Comparison of ENCODE assay signal across 26 cellular contexts in the genomic region with DNA sequence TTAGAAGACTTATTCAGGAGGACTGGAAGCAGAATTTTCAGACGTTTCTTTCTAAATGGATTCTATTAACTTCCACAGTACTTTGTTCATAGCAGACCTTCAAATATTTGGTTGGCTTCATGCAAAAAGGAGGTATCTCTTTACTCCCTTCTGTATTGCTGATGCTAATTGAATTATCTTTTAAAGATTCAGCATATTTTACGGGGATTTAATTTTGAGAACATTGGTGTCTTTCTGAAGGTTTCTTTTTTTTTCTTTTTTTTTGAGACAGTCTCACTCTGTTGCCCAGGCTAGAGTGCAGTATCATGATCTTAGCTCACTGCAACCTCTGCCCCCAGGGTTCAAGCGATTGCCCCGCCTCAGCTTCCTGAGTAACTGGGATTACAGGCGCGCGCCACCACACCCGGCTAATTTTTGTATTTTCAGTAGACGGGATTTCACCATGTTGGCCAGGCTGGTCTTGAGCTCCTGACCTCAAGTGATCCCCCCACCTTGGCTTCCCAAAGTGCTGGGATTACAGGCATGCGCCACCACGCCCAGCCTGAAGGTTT. TPM values are rescaled to one million over a fixed set of nuclear protein-coding genes. Genes with fewer than 3 reads are reported as not detected.
DNase-seq lines count a peak whose midpoint lies in the region; ATAC-seq, FAIRE-seq and TF ChIP-seq lines count a peak whose summit lies in the region.
"Had no signal": no experiment of that assay in that cellular context is flagged by ENCODE, and none has a peak within 500 bp of the region (broad histone marks: within the 10 kb centered on the region; RNA-seq: fewer than 3 reads in every experiment).

No MANE protein-coding gene starts in this region.

- TF ChIP-seq POLR2A in IMR-90 (IDR thresholded peaks at IDR 0.05; ENCODE audit: low read depth, low read length), result no peak
- no peak for TF ChIP-seq POLR2A in K562 (conservative IDR thresholded peaks at IDR 0.05)

- H3K4me2 ChIP-seq in IMR-90 (ENCODE audit: low read depth, low read length), result no peak overlapping the region
- H3K4me2 ChIP-seq in K562 (ENCODE audit: insufficient read depth, low read length), result peak overlapping the region; percentile 16; the same call in 1 of the 2 replicates
- H3K4me2 ChIP-seq: KMS-11 had no signal

- DNase-seq in A673 (ENCODE audit: low spot score), result no peak
- no peak for DNase-seq in IMR-90
- no peak for DNase-seq in K562 (ENCODE audit: extremely low read depth in 1 of 4, low spot score in 3 of 4)
- no peak for DNase-seq in osteocyte (ENCODE audit: extremely low spot score, unreplicated experiment)
- DNase-seq in activated CD8-positive, alpha-beta T cell treated with anti-CD3 and anti-CD28 coated beads, Interleukin-2, amount 10 ng/mL, durations not matched to agents 7 days and 5 days, result no peak
- DNase-seq in GOT3 (lab: John Stamatoyannopoulos, UW), result no peak
- DNase-seq: activated CD4-positive, alpha-beta T cell treated with anti-CD3 and anti-CD28 coated beads, Interleukin-2, amount 50 U/mL, for 48 hours; activated naive CD4-positive, alpha-beta T cell treated with Interleukin-2 at 50 U/mL for 16 hours; activated T-cell treated with anti-CD3 and anti-CD28 coated beads for 4 hours; CD8-positive, alpha-beta T cell; DMS79; effector memory CD4-positive, alpha-beta T cell; head of caudate nucleus; natural killer cell; NCI-H1092; NCI-H2029 treated with DMSO at 0.1 percent for 48 hours; stimulated activated CD4-positive, alpha-beta T cell treated with anti-CD3 and anti-CD28 coated beads, Interleukin-2, amount 100 ng/mL, for 48 hours; uterus; WERI-Rb-1 had no signal

- TF ChIP-seq EP300 in K562 (IDR thresholded peaks at IDR 0.05; ENCODE audit: low read length), result no peak

- CTCF ChIA-PET in A673 (lab: Charles Lee), result no interaction called here
- CTCF ChIA-PET in IMR-90 (lab: Yijun Ruan, JAX), result no interaction called here
- CTCF ChIA-PET in K562 (lab: Yijun Ruan, JAX; ENCODE audit: low intra/inter-chr PET ratio), result no interaction called here
- CTCF ChIA-PET in activated CD8-positive, alpha-beta T cell treated with anti-CD3 and anti-CD28 coated beads, Interleukin-2, amount 10 ng/mL, durations not matched to agents 7 days and 5 days (lab: Charles Lee), result no interaction called here

- intact Hi-C loops in A673 (cut with micrococcal nuclease; ENCODE audit: unreplicated experiment), result no loop called here
- intact Hi-C loops in IMR-90 (cut with micrococcal nuclease), result no loop called here
- intact Hi-C loops in K562 (cut with micrococcal nuclease), result no loop called here

- H4K91ac ChIP-seq in IMR-90 (ENCODE audit: insufficient read depth, low read depth, low read length), result no peak overlapping the region

- no peaks in the 10 kb centered on the region for H3K27me3 Mint-ChIP-seq in osteocyte (ENCODE audit: unreplicated experiment)
- no peaks in the 10 kb centered on the region for H3K27me3 Mint-ChIP-seq in activated CD8-positive, alpha-beta T cell treated with anti-CD3 and anti-CD28 coated beads, Interleukin-2, amount 10 ng/mL, durations not matched to agents 7 days and 5 days (ENCODE audit: low read depth)
- H3K27me3 Mint-ChIP-seq in activated T-helper 17 cell treated with anti-CD3 and anti-CD28 coated beads, Interleukin-2, amount 50 U/mL, for 72 hours, result no peaks in the 10 kb centered on the region
- H3K27me3 Mint-ChIP-seq: stimulated activated naive CD8-positive, alpha-beta T cell treated with anti-CD3 and anti-CD28 coated beads, Interleukin-15, Interleukin-2, amounts not matched to agents 100 ng/mL and 50 ng/mL, for 24 hours had no signal

- H3K14ac ChIP-seq in IMR-90 (replicated peaks; ENCODE audit: low read depth, low read length), result no peak overlapping the region

- no peak overlapping the region for H2BK20ac ChIP-seq in IMR-90 (ENCODE audit: low read depth, low read length)

- in situ Hi-C loops in IMR-90 (cut with MboI; ENCODE audit: low sequenced_read_pairs), result no loop called here
- in situ Hi-C loops in K562 (cut with MboI), result no loop called here

- H4K5ac ChIP-seq in IMR-90 (ENCODE audit: low read depth, low read length), result no peak overlapping the region

- no peaks in the 10 kb centered on the region for H3K9me3 ChIP-seq in A673 (ENCODE audit: low read depth, low read length, poor library complexity, severe bottlenecking)
- no peaks in the 10 kb centered on the region for H3K9me3 ChIP-seq in IMR-90 (ENCODE audit: control insufficient read depth, insufficient read depth, low read length)
- no peaks in the 10 kb centered on the region for H3K9me3 ChIP-seq in K562 (replicated peaks; ENCODE audit: control insufficient read depth, insufficient read depth, low read depth, low read length)
- H3K9me3 ChIP-seq: uterus had no signal

- peak overlapping the region; percentile 57 for H3K27ac Mint-ChIP-seq in osteocyte (ENCODE audit: unreplicated experiment)
- no peak overlapping the region for H3K27ac Mint-ChIP-seq in activated CD8-positive, alpha-beta T cell treated with anti-CD3 and anti-CD28 coated beads, Interleukin-2, amount 10 ng/mL, durations not matched to agents 7 days and 5 days
- no peak overlapping the region for H3K27ac Mint-ChIP-seq in activated T-helper 17 cell treated with anti-CD3 and anti-CD28 coated beads, Interleukin-2, amount 50 U/mL, for 72 hours

- no peak overlapping the region for H4K8ac ChIP-seq in IMR-90 (ENCODE audit: low read depth in 2 of 2, low read length in 2 of 2)

- H3K56ac ChIP-seq in IMR-90 (ENCODE audit: extremely low read depth, insufficient read depth, low read length), result no peak overlapping the region

- no peak for TF ChIP-seq RAD21 in IMR-90 (IDR thresholded peaks at IDR 0.05; ENCODE audit: low read length)
- TF ChIP-seq RAD21 in K562 (CRISPR knock-in tag; conservative IDR thresholded peaks at IDR 0.05 in 1 of 2, IDR thresholded peaks at IDR 0.05 in 1 of 2), result no peak

- no peak overlapping the region for H3K4me3 ChIP-seq in A673 (ENCODE audit: low read depth, low read length, poor library complexity, severe bottlenecking)
- H3K4me3 ChIP-seq in IMR-90 (ENCODE audit: insufficient read depth, low read depth, low read length), result no peak overlapping the region
- H3K4me3 ChIP-seq in K562, result no peak overlapping the region
- H3K4me3 ChIP-seq: lung, uterus had no signal

- no peak for TF ChIP-seq CTCF in A673 (conservative IDR thresholded peaks at IDR 0.05; ENCODE audit: low read depth, low read length)
- TF ChIP-seq CTCF in IMR-90 (conservative IDR thresholded peaks at IDR 0.05; ENCODE audit: low read depth, low read length), result no peak
- TF ChIP-seq CTCF in K562 (IDR thresholded peaks at IDR 0.05 in 2 of 3, conservative IDR thresholded peaks at IDR 0.05 in 1 of 3; ENCODE audit: insufficient read depth in 2 of 3, low read depth in 1 of 3, low read length in 3 of 3), result no peak
- TF ChIP-seq CTCF in osteocyte (IDR thresholded peaks at IDR 0.05), result no peak

- H3K27me3 ChIP-seq in A673 (replicated peaks; ENCODE audit: insufficient read depth, low read depth, low read length, poor library complexity) (no peaks in the 10 kb centered on the region), IMR-90 (ENCODE audit: control insufficient read depth, insufficient read depth, low read length) (no peaks in the 10 kb centered on the region), K562 (ENCODE audit: control insufficient read depth in 2 of 2, insufficient read depth in 2 of 2, low read length in 2 of 2) (no peaks in the 10 kb centered on the region)
- H3K27me3 ChIP-seq: uterus had no signal

- no peak overlapping the region for H3K18ac ChIP-seq in IMR-90 (ENCODE audit: low read depth, low read length)

- no peak overlapping the region for H3K4ac ChIP-seq in IMR-90 (ENCODE audit: low read depth, low read length)

- no peak overlapping the region for H2AK5ac ChIP-seq in IMR-90 (ENCODE audit: low read depth, low read length)

- H2AFZ ChIP-seq in IMR-90 (replicated peaks; ENCODE audit: low read length, poor library complexity) (no peak overlapping the region), K562 (ENCODE audit: low read depth, low read length) (no peak overlapping the region)
- H2AFZ ChIP-seq: parathyroid adenoma had no signal

- H3K27ac ChIP-seq in A673 (ENCODE audit: low read depth, low read length, poor library complexity, severe bottlenecking), result peak overlapping the region; percentile 35
- no peak overlapping the region for H3K27ac ChIP-seq in IMR-90 (ENCODE audit: insufficient read depth, low read length)
- peak overlapping the region; percentile 89 for H3K27ac ChIP-seq in K562 (ENCODE audit: extremely low read depth, low read depth, low read length)
- H3K27ac ChIP-seq: KMS-11, parathyroid adenoma, WERI-Rb-1 had no signal

- H3K4me3 Mint-ChIP-seq in osteocyte (ENCODE audit: unreplicated experiment), result no peak overlapping the region
- no peak overlapping the region for H3K4me3 Mint-ChIP-seq in activated CD8-positive, alpha-beta T cell treated with anti-CD3 and anti-CD28 coated beads, Interleukin-2, amount 10 ng/mL, durations not matched to agents 7 days and 5 days
- H3K4me3 Mint-ChIP-seq in activated T-helper 17 cell treated with anti-CD3 and anti-CD28 coated beads, Interleukin-2, amount 50 U/mL, for 72 hours, result no peak overlapping the region
- H3K4me3 Mint-ChIP-seq: CD8-positive, alpha-beta T cell; natural killer cell; stimulated activated naive CD8-positive, alpha-beta T cell treated with anti-CD3 and anti-CD28 coated beads, Interleukin-15, Interleukin-2, amounts not matched to agents 100 ng/mL and 50 ng/mL, for 24 hours had no signal

- peaks cover 24 to 72% of the 10 kb centered on the region in 2 experiments for H3K79me1 ChIP-seq in IMR-90 (ENCODE audit: low read depth in 1 of 2, low read length in 2 of 2)

- H3K36me3 ChIP-seq in A673 (ENCODE audit: insufficient read depth, low read length, poor library complexity, severe bottlenecking) (no peaks in the 10 kb centered on the region), IMR-90 (ENCODE audit: control insufficient read depth, insufficient read depth, low read length) (0 out of 2 replicates have a peak, but pooled peaks cover 4% of the 10 kb centered on the region), K562 (ENCODE audit: control insufficient read depth, insufficient read depth, low read length) (peaks cover 40% of the 10 kb centered on the region)
- H3K36me3 ChIP-seq: uterus, WERI-Rb-1 had no signal

- no peak overlapping the region for H2BK120ac ChIP-seq in IMR-90 (ENCODE audit: low read depth, low read length)

- peaks cover 16% of the 10 kb centered on the region for H3K36me3 Mint-ChIP-seq in osteocyte (ENCODE audit: unreplicated experiment)
- H3K36me3 Mint-ChIP-seq in activated CD8-positive, alpha-beta T cell treated with anti-CD3 and anti-CD28 coated beads, Interleukin-2, amount 10 ng/mL, durations not matched to agents 7 days and 5 days (ENCODE audit: low read depth), result peaks cover 22% of the 10 kb centered on the region
- H3K36me3 Mint-ChIP-seq in activated T-helper 17 cell treated with anti-CD3 and anti-CD28 coated beads, Interleukin-2, amount 50 U/mL, for 72 hours (ENCODE audit: low read depth), result peaks cover 61% of the 10 kb centered on the region
- H3K36me3 Mint-ChIP-seq: natural killer cell had no signal

- POLR2A ChIA-PET in A673 (lab: Charles Lee; ENCODE audit: low non-redundant PET), result no interaction called here
- POLR2A ChIA-PET in IMR-90 (lab: Charles Lee; ENCODE audit: unreplicated experiment), result no interaction called here
- POLR2A ChIA-PET in K562 (lab: Yijun Ruan, JAX), result interaction anchor here (0.6 to 5.7 kb wide), 6 partner anchors 9 to 22 kb away, joined by 3 to 26 read pairs (median 4); partner anchors contain the start of genes CNST and TFB2M
- POLR2A ChIA-PET in activated CD8-positive, alpha-beta T cell treated with anti-CD3 and anti-CD28 coated beads, Interleukin-2, amount 10 ng/mL, durations not matched to agents 7 days and 5 days (lab: Charles Lee), result no interaction called here

- peaks cover 26% of the 10 kb centered on the region for H3K4me1 ChIP-seq in A673 (ENCODE audit: insufficient read depth, low read length, poor library complexity, severe bottlenecking)
- H3K4me1 ChIP-seq in IMR-90 (ENCODE audit: control insufficient read depth, insufficient read depth, low read length), result peaks cover 21% of the 10 kb centered on the region
- peaks cover 36 to 72% of the 10 kb centered on the region in 2 experiments for H3K4me1 ChIP-seq in K562 (replicated peaks in 1 of 2; ENCODE audit: control insufficient read depth in 2 of 2, insufficient read depth in 2 of 2, low read length in 2 of 2)

- no peak for FAIRE-seq in K562 (lab: Jason Lieb, UNC)
- FAIRE-seq: astrocyte had no signal

- H2BK15ac ChIP-seq in IMR-90 (ENCODE audit: low read depth, low read length), result no peak overlapping the region

- no peaks in the 10 kb centered on the region for H3K9me3 Mint-ChIP-seq in osteocyte (ENCODE audit: unreplicated experiment)
- no peaks in the 10 kb centered on the region for H3K9me3 Mint-ChIP-seq in activated CD8-positive, alpha-beta T cell treated with anti-CD3 and anti-CD28 coated beads, Interleukin-2, amount 10 ng/mL, durations not matched to agents 7 days and 5 days (ENCODE audit: insufficient read depth)
- H3K9me3 Mint-ChIP-seq in activated T-helper 17 cell treated with anti-CD3 and anti-CD28 coated beads, Interleukin-2, amount 50 U/mL, for 72 hours, result no peaks in the 10 kb centered on the region
- H3K9me3 Mint-ChIP-seq: CD8-positive, alpha-beta T cell; natural killer cell; stimulated activated naive CD8-positive, alpha-beta T cell treated with anti-CD3 and anti-CD28 coated beads, Interleukin-15, Interleukin-2, amounts not matched to agents 100 ng/mL and 50 ng/mL, for 24 hours had no signal

- no peak overlapping the region for H3K23ac ChIP-seq in IMR-90 (ENCODE audit: low read depth, low read length)

- no peak overlapping the region for H3K9ac ChIP-seq in IMR-90 (ENCODE audit: low read depth, low read length)
- H3K9ac ChIP-seq in K562 (ENCODE audit: insufficient read depth in 1 of 2, low read depth in 2 of 2, low read length in 2 of 2), result peak overlapping the region in 1 of 2 experiments; percentile 58; a peak in 2 of 4 replicates
- H3K9ac ChIP-seq: KMS-11, parathyroid adenoma had no signal

- H2BK5ac ChIP-seq in IMR-90 (ENCODE audit: low read depth, low read length, poor library complexity, severe bottlenecking), result peak overlapping the region; percentile 29

- dilution Hi-C loops in IMR-90 (cut with HindIII; ENCODE audit: low sequenced_read_pairs, unreplicated experiment), result no loop called here

- H3K9me1 ChIP-seq in IMR-90 (ENCODE audit: insufficient read depth, low read length), result peaks cover 8% of the 10 kb centered on the region; the same call in 1 of the 2 replicates
- no peaks in the 10 kb centered on the region for H3K9me1 ChIP-seq in K562 (ENCODE audit: control insufficient read depth, insufficient read depth, low read length)

- BruUV-seq in A673 (replicated peaks; lab: Mats Ljungman, UMichigan) (no TSS peak), IMR-90 (replicated peaks; lab: Mats Ljungman, UMichigan) (no TSS peak), K562 (replicated peaks; lab: Mats Ljungman, UMichigan) (no TSS peak)

- no peak overlapping the region for H2AK9ac ChIP-seq in IMR-90 (replicated peaks; ENCODE audit: low read depth, low read length, poor library complexity)

- WGBS in IMR-90 (ENCODE audit: extremely low coverage in 2 of 2, insufficient read length in 1 of 2), 2 experiments, result 100% methylated on average over 3 of the region's 11 CpGs; no CpG with 5 or more reads in 1 of the 2 experiments
- WGBS in K562 (ENCODE audit: insufficient coverage, low coverage, missing lambda C conversion rate), result 58% methylated on average over 11 of the region's 11 CpGs

- H3K4me1 Mint-ChIP-seq in osteocyte (ENCODE audit: unreplicated experiment), result peaks cover 68% of the 10 kb centered on the region
- H3K4me1 Mint-ChIP-seq in activated CD8-positive, alpha-beta T cell treated with anti-CD3 and anti-CD28 coated beads, Interleukin-2, amount 10 ng/mL, durations not matched to agents 7 days and 5 days (ENCODE audit: low read depth), result peaks cover 29% of the 10 kb centered on the region
- peaks cover 38% of the 10 kb centered on the region for H3K4me1 Mint-ChIP-seq in activated T-helper 17 cell treated with anti-CD3 and anti-CD28 coated beads, Interleukin-2, amount 50 U/mL, for 72 hours

- ATAC-seq in IMR-90 (ENCODE audit: low read depth) (no peak), K562 (no peak), esophagus mucosa (no peak)
- no peak for ATAC-seq in activated CD8-positive, alpha-beta T cell treated with anti-CD3 and anti-CD28 coated beads, Interleukin-2, amount 10 ng/mL, durations not matched to agents 7 days and 5 days
- ATAC-seq in activated T-helper 17 cell treated with anti-CD3 and anti-CD28 coated beads, Interleukin-2, amount 50 U/mL, for 72 hours (replicated peaks), result no peak
- ATAC-seq: CD8-positive, alpha-beta T cell; natural killer cell had no signal

- H4K20me1 ChIP-seq in IMR-90 (ENCODE audit: insufficient read depth, low read length), result no peaks in the 10 kb centered on the region; the same call in 1 of the 2 replicates
- no peaks in the 10 kb centered on the region for H4K20me1 ChIP-seq in K562 (replicated peaks; ENCODE audit: control insufficient read depth, insufficient read depth, low read length)

- peaks cover 98% of the 10 kb centered on the region for H3K79me2 ChIP-seq in K562 (ENCODE audit: control insufficient read depth, insufficient read depth, low read length)

RNA-seq across cellular contexts. Expression of gene CNST, which starts 14.3 kb away (rescaled TPM):
- 21.0 and 25.0 TPM in 2 replicates for total RNA-seq in A673 (2021)
- 25.5 and 32.8 TPM in 2 replicates for total RNA-seq in IMR-90 (2012; rRNA removed)
- 14.6 and 15.4 TPM in 2 replicates for polyA plus RNA-seq in IMR-90 (2012; rRNA removed)
- 5.6 and 7.6 TPM in 2 replicates for polyA plus RNA-seq in IMR-90 (2012; cell fraction: cytosol; rRNA removed)
- polyA plus RNA-seq in IMR-90 (2012; cell fraction: nucleus; rRNA removed; ENCODE audit: low replicate concordance), result 8.0 and 21.3 TPM in 2 replicates
- total RNA-seq in K562 (2011; cell fraction: chromatin; rRNA removed; ENCODE audit: low replicate concordance), result 251 and 301 TPM in 2 replicates
- 61.0 and 78.0 TPM in 2 replicates for total RNA-seq in K562 (2011; cell fraction: nucleolus; rRNA removed)
- 82.1 and 87.6 TPM in 2 replicates for total RNA-seq in K562 (2011; cell fraction: nucleoplasm; rRNA removed)
- total RNA-seq in K562 (2014; rRNA removed), result 23.9 and 25.2 TPM in 2 replicates
- 39.1 and 46.1 TPM in 2 replicates for total RNA-seq in K562 (2014; rRNA removed; fragmentation: Illumina TruSeq; extraction: Trizol)
- 29.9 and 31.1 TPM in 2 replicates for total RNA-seq in K562 (2015; rRNA removed; fragmentation: Illumina TruSeq; extraction: Trizol)
- total RNA-seq in K562 (2021), result 45.5 and 55.3 TPM in 2 replicates
- 41.4 and 43.9 TPM in 2 replicates for polyA plus RNA-seq in K562 (2011; rRNA removed)
- polyA plus RNA-seq in K562 (2011; cell fraction: cytosol; rRNA removed), result 11.5 and 23.2 TPM in 2 replicates
- polyA plus RNA-seq in K562 (2011; cell fraction: nucleus; rRNA removed), result 37.1 and 53.3 TPM in 2 replicates
- polyA plus RNA-seq in K562 (2012), result 16.1 and 19.6 TPM in 2 replicates
- polyA plus RNA-seq in K562 (2014; fragmentation: Illumina TruSeq; extraction: Trizol), result 30.1 and 30.8 TPM in 2 replicates
- polyA plus RNA-seq in K562 (2014; fragmentation: Nextera tagmentation; extraction: Ambion mirVana), result 10 to 100 TPM; 17.0 to 22.9 TPM
- 20.6 and 23.3 TPM in 2 replicates for polyA plus RNA-seq in K562 (2014; rRNA removed)
- polyA minus RNA-seq in K562 (2011; rRNA and poly(A)+ RNA removed), result 210 and 261 TPM in 2 replicates
- 25.3 and 33.2 TPM in 2 replicates for polyA minus RNA-seq in K562 (2011; cell fraction: cytosol; rRNA and poly(A)+ RNA removed)
- 50.6 and 123 TPM in 2 replicates for polyA minus RNA-seq in K562 (2011; cell fraction: nucleus; rRNA and poly(A)+ RNA removed)
- 26.8 and 32.9 TPM in 2 replicates for total RNA-seq in osteocyte
- 10 to 100 TPM; 26.9 to 30.4 TPM for total RNA-seq in activated CD8-positive, alpha-beta T cell treated with anti-CD3 and anti-CD28 coated beads, Interleukin-2, amount 10 ng/mL, durations not matched to agents 7 days and 5 days
- 10 to 100 TPM; 33.6 to 36.4 TPM for total RNA-seq in activated T-helper 17 cell treated with anti-CD3 and anti-CD28 coated beads, Interleukin-2, amount 50 U/mL, for 72 hours
- total RNA-seq in esophagus mucosa, result 13.5 TPM

RNA-seq across cellular contexts. Expression of gene TFB2M, which starts 14.5 kb away (rescaled TPM):
- total RNA-seq in A673 (2021), result 18.0 and 21.1 TPM in 2 replicates
- total RNA-seq in IMR-90 (2012; rRNA removed), result 13.3 and 22.8 TPM in 2 replicates
- 13.7 and 15.7 TPM in 2 replicates for polyA plus RNA-seq in IMR-90 (2012; rRNA removed)
- 5.1 and 6.2 TPM in 2 replicates for polyA plus RNA-seq in IMR-90 (2012; cell fraction: cytosol; rRNA removed)
- polyA plus RNA-seq in IMR-90 (2012; cell fraction: nucleus; rRNA removed; ENCODE audit: low replicate concordance), result 4.6 and 8.7 TPM in 2 replicates
- total RNA-seq in K562 (2011; cell fraction: chromatin; rRNA removed; ENCODE audit: low replicate concordance), result 23.8 and 25.2 TPM in 2 replicates
- 22.5 TPM in 2 replicates for total RNA-seq in K562 (2011; cell fraction: nucleolus; rRNA removed)
- total RNA-seq in K562 (2011; cell fraction: nucleoplasm; rRNA removed), result 17.8 and 18.7 TPM in 2 replicates
- 51.1 and 55.1 TPM in 2 replicates for total RNA-seq in K562 (2014; rRNA removed)
- total RNA-seq in K562 (2014; rRNA removed; fragmentation: Illumina TruSeq; extraction: Trizol), result 72.3 and 80.2 TPM in 2 replicates
- total RNA-seq in K562 (2015; rRNA removed; fragmentation: Illumina TruSeq; extraction: Trizol), result 48.2 and 55.2 TPM in 2 replicates
- total RNA-seq in K562 (2021), result 63.0 and 63.6 TPM in 2 replicates
- polyA plus RNA-seq in K562 (2011; rRNA removed), result 50.7 and 70.6 TPM in 2 replicates
- 19.8 and 24.0 TPM in 2 replicates for polyA plus RNA-seq in K562 (2011; cell fraction: cytosol; rRNA removed)
- polyA plus RNA-seq in K562 (2011; cell fraction: nucleus; rRNA removed), result 13.3 and 16.0 TPM in 2 replicates
- 27.6 and 52.8 TPM in 2 replicates for polyA plus RNA-seq in K562 (2012)
- polyA plus RNA-seq in K562 (2014; fragmentation: Illumina TruSeq; extraction: Trizol), result 63.5 and 65.0 TPM in 2 replicates
- polyA plus RNA-seq in K562 (2014; fragmentation: Nextera tagmentation; extraction: Ambion mirVana), result 100 to 1,000 TPM; 141 to 162 TPM
- polyA plus RNA-seq in K562 (2014; rRNA removed), result 77.7 and 78.1 TPM in 2 replicates
- polyA minus RNA-seq in K562 (2011; rRNA and poly(A)+ RNA removed), result 27.1 and 29.2 TPM in 2 replicates
- 14.7 and 15.6 TPM in 2 replicates for polyA minus RNA-seq in K562 (2011; cell fraction: cytosol; rRNA and poly(A)+ RNA removed)
- polyA minus RNA-seq in K562 (2011; cell fraction: nucleus; rRNA and poly(A)+ RNA removed), result 14.9 and 19.1 TPM in 2 replicates
- total RNA-seq in osteocyte, result 11.5 and 12.5 TPM in 2 replicates
- total RNA-seq in activated CD8-positive, alpha-beta T cell treated with anti-CD3 and anti-CD28 coated beads, Interleukin-2, amount 10 ng/mL, durations not matched to agents 7 days and 5 days, result 10 to 100 TPM; 10.4 to 12.3 TPM
- total RNA-seq in activated T-helper 17 cell treated with anti-CD3 and anti-CD28 coated beads, Interleukin-2, amount 50 U/mL, for 72 hours, result 10 to 100 TPM; 10.5 to 23.4 TPM
- total RNA-seq in esophagus mucosa, result 8.2 TPM
